18 cellular contexts compared by ENCODE assay signal in the genomic region with DNA sequence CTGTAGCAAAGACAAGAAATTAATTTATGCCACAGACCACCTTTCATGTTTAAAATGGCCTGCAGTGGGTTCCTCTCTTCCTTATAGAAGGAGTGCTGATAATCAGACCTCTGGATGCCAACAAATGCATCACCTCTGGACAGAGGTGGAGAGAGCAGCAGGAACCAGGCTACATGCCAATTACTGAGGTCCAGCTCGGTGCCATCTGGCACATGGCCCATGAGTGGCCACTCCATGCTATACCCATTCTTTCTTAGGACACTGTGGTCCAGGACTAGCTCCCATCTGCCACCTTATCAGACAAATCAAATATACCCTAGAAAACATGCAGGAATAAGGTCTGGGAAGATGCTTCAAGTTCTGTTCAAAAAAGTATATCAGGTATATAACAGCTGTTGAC.
DNase-seq lines count a peak whose midpoint lies in the region; ATAC-seq and TF ChIP-seq lines count a peak whose summit lies in the region.
"Had no signal": no experiment of that assay in that cellular context is flagged by ENCODE, and none has a peak within 500 bp of the region (broad histone marks: within the 10 kb centered on the region; RNA-seq: fewer than 3 reads in every experiment).

No MANE protein-coding gene starts in this region.

- H3K4me1 ChIP-seq in breast epithelium: no peaks in the 10 kb centered on the region
- peaks cover 17 to 66% (median 28%) of the 10 kb centered on the region in 4 donors for H3K4me1 ChIP-seq in stomach

- ATAC-seq in effector memory CD8-positive, alpha-beta T cell (replicated peaks): no peak
- ATAC-seq in GM21717 (IDR thresholded peaks at IDR 0.05; ENCODE audit: unreplicated experiment): no peak

- TF ChIP-seq CTCF in MCF 10A (IDR thresholded peaks at IDR 0.05; ENCODE audit: unreplicated experiment) (no peak), breast epithelium (IDR thresholded peaks at IDR 0.05) (no peak), LNCaP clone FGC (IDR thresholded peaks at IDR 0.05; ENCODE audit: control insufficient read depth, extremely low read depth, insufficient read depth) (no peak), stomach (IDR thresholded peaks at IDR 0.05) (no peak)

- no peaks in the 10 kb centered on the region for H3K9me3 ChIP-seq in breast epithelium
- no peaks in the 10 kb centered on the region for H3K9me3 ChIP-seq in stomach

- no peak for TF ChIP-seq POLR2A in breast epithelium (IDR thresholded peaks at IDR 0.05)
- no peak for TF ChIP-seq POLR2A in stomach (IDR thresholded peaks at IDR 0.05)

- H3K4me3 ChIP-seq in breast epithelium (no peak overlapping the region), LNCaP clone FGC (ENCODE audit: low read depth, low read length) (no peak overlapping the region), stomach (no peak overlapping the region)
- H3K4me3 ChIP-seq: PC-9 had no signal

- POLR2A ChIA-PET in MCF 10A (lab: Yijun Ruan, JAX): interaction anchor here (0.6 to 1.7 kb wide), 2 partner anchors 19 to 51 kb away, joined by 4 to 6 read pairs; no protein-coding TSS in a partner anchor

- H3K27me3 ChIP-seq in breast epithelium (no peaks in the 10 kb centered on the region), stomach (no peaks in the 10 kb centered on the region)

- CTCF ChIA-PET in MCF 10A (lab: Yijun Ruan, JAX): interaction anchor here (0.7 to 1.8 kb wide), 4 partner anchors 51 to 102 kb away, joined by 3 to 6 read pairs (median 3); no protein-coding TSS in a partner anchor

- DNase-seq in MCF 10A (ENCODE audit: unreplicated experiment) (no peak), breast epithelium (ENCODE audit: low spot score in 2 of 2) (no peak), LNCaP clone FGC (ENCODE audit: low read depth) (peak; percentile 33), stomach (peak; percentile 65), GM03348 (ENCODE audit: low spot score) (no peak), NOMO-1 treated with dmso at 0.1 percent for 144 hours (lab: John Stamatoyannopoulos, UW; ENCODE audit: unreplicated experiment) (no peak)
- no peak for DNase-seq in effector memory CD8-positive, alpha-beta T cell
- DNase-seq: ACHN, DMS 273 treated with DMSO at 0.1 percent for 48 hours, EL, IMR-90, NCI-H1048, NCI-H146, NCI-H2107, NCI-H69 had no signal

- H3K36me3 ChIP-seq in breast epithelium (no peaks in the 10 kb centered on the region), stomach (peaks cover 30 to 82% (median 73%) of the 10 kb centered on the region in 4 donors)

- TF ChIP-seq EP300 in stomach (IDR thresholded peaks at IDR 0.05): no peak

- no peak overlapping the region for H3K4me3 Mint-ChIP-seq in MCF 10A (ENCODE audit: unreplicated experiment)
- no peak overlapping the region for H3K4me3 Mint-ChIP-seq in effector memory CD8-positive, alpha-beta T cell
- H3K4me3 Mint-ChIP-seq: B cell had no signal

- intact Hi-C loops in MCF 10A (cut with micrococcal nuclease): no loop called here
- intact Hi-C loops in breast epithelium (cut with DNase I; ENCODE audit: low total_unique reads): no loop called here
- intact Hi-C loops in stomach (cut with DNase I; ENCODE audit: low total_unique reads): no loop called here

- H3K27ac ChIP-seq in breast epithelium: no peak overlapping the region
- peak overlapping the region in 1 of 5 donors; percentile 26 for H3K27ac ChIP-seq in stomach
- H3K27ac ChIP-seq: PC-9 had no signal

- 20 to 68% (median 26%) methylated on average over 1 of the region's 1 CpG for WGBS in stomach, 5 donors

- peak overlapping the region; percentile 18 for H3K27ac Mint-ChIP-seq in MCF 10A (ENCODE audit: low read depth, unreplicated experiment)
- H3K27ac Mint-ChIP-seq in effector memory CD8-positive, alpha-beta T cell: peak overlapping the region; percentile 13 to 54
- H3K27ac Mint-ChIP-seq: B cell had no signal

- no peaks in the 10 kb centered on the region for H3K9me3 Mint-ChIP-seq in MCF 10A (ENCODE audit: unreplicated experiment)
- H3K9me3 Mint-ChIP-seq in effector memory CD8-positive, alpha-beta T cell: no peaks in the 10 kb centered on the region

- H3K27me3 Mint-ChIP-seq in MCF 10A (ENCODE audit: insufficient read depth, unreplicated experiment): no peaks in the 10 kb centered on the region
- H3K27me3 Mint-ChIP-seq in effector memory CD8-positive, alpha-beta T cell: no peaks in the 10 kb centered on the region
- H3K27me3 Mint-ChIP-seq: B cell had no signal

- H3K36me3 Mint-ChIP-seq in MCF 10A (ENCODE audit: insufficient read depth, unreplicated experiment): peaks cover 44% of the 10 kb centered on the region
- peaks cover 56% of the 10 kb centered on the region for H3K36me3 Mint-ChIP-seq in effector memory CD8-positive, alpha-beta T cell (ENCODE audit: insufficient read depth)

- H3K4me1 Mint-ChIP-seq in MCF 10A (ENCODE audit: insufficient read depth, unreplicated experiment): peaks cover 27% of the 10 kb centered on the region
- peaks cover 4 to 16% of the 10 kb centered on the region in 2 donors for H3K4me1 Mint-ChIP-seq in effector memory CD8-positive, alpha-beta T cell (ENCODE audit: low read depth in 2 of 2)

- no TSS peak for BruUV-seq in MCF 10A (replicated peaks; lab: Mats Ljungman, UMichigan)

Comparison
In these comparisons a context has a peak if more than half of its experiments do, and no peak if none do; other contexts are left out.
1. DNase-seq: peak in LNCaP clone FGC (single experiment) and stomach (single experiment); none in MCF 10A (single experiment), breast epithelium (0 of 2), effector memory CD8-positive, alpha-beta T cell (0 of 3), GM03348 (single experiment) and NOMO-1 treated with dmso at 0.1 percent for 144 hours (single experiment).